ENCODE assay signal across 8 cellular contexts in the genomic region with DNA sequence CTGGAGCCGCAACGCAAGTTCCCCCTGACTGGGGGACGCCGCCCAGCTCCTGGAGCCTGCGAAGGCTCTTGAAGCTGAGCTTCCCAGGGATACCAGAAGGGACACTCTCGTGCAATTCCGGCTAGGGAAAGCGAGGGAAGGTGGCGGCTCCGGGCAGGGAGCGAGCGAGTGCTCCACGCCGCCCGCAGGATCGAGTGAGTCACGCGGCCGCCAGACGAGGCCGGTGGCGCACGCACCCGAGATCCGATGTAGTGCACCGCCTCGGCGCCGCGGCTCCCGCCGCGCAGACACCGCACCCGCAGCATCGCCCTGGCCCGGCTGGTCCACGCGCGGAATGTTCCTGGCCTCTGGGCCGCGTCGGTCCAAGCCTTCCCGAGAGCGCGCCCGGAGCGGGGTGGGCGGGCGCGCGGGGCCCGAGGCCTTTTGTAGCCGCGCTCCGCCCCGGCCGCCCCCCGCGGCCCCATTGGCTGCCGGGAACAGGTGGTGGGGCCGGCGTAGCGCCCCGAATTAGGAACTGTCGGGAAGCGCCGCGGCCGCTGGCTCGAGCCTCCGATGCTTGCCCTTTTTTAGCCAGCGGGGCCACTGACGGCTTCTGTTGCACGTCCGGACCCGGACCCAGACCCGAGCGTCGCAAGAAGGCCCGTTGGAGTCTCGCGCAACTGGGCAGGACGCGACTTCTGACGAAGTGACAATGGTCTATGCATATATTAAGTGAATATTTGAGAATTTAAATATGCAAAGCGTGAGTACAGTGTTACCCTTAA. TPM values are rescaled to one million over a fixed set of nuclear protein-coding genes. Genes with fewer than 3 reads are reported as not detected.
A peak's percentile ranks its signal among the peaks of the same experiment; 100 is the strongest.
DNase-seq lines count a peak whose midpoint lies in the region; ATAC-seq and TF ChIP-seq lines count a peak whose summit lies in the region.

A gene with protein sequence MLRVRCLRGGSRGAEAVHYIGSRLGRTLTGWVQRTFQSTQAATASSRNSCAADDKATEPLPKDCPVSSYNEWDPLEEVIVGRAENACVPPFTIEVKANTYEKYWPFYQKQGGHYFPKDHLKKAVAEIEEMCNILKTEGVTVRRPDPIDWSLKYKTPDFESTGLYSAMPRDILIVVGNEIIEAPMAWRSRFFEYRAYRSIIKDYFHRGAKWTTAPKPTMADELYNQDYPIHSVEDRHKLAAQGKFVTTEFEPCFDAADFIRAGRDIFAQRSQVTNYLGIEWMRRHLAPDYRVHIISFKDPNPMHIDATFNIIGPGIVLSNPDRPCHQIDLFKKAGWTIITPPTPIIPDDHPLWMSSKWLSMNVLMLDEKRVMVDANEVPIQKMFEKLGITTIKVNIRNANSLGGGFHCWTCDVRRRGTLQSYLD (minus strand): TSS at position 396 of the 764 bp plus-strand sequence. CDS start 91 bp downstream, at position 305.

- H3K4me3 ChIP-seq in mammary epithelial cell (replicated peaks in 1 of 3; ENCODE audit: insufficient read depth in 1 of 3, low read depth in 2 of 3, low read length in 3 of 3) (peak within 1 kb of the TSS; percentile 33 to 48 (median 41)), skeletal muscle satellite cell (ENCODE audit: low read length) (peak within 1 kb of the TSS; percentile 69)

- no peaks in the 10 kb centered on the region for H3K36me3 ChIP-seq in mammary epithelial cell (ENCODE audit: insufficient read depth, low read length)
- no peaks in the 10 kb centered on the region for H3K36me3 ChIP-seq in skeletal muscle satellite cell (ENCODE audit: insufficient read depth, low read length)

- H3K36me3 Mint-ChIP-seq in IgD-negative memory B cell = peaks cover 2% of the 10 kb centered on the region

- no TSS peak for BruUV-seq in mammary epithelial cell (replicated peaks; lab: Mats Ljungman, UMichigan)

- no peaks in the 10 kb centered on the region for H3K27me3 Mint-ChIP-seq in IgD-negative memory B cell

- H3K4me1 ChIP-seq in mammary epithelial cell (ENCODE audit: insufficient read depth, low read length) (peaks cover 15% of the 10 kb centered on the region), skeletal muscle satellite cell (ENCODE audit: control insufficient read depth, insufficient read depth, low read length) (peaks cover 12% of the 10 kb centered on the region)

- peak within 1 kb of the TSS; percentile 88 to 97 (median 92) for H3K4me3 Mint-ChIP-seq in IgD-negative memory B cell

- peak; percentile 81 for ATAC-seq in GM21619 (IDR thresholded peaks at IDR 0.05; ENCODE audit: unreplicated experiment)

- CTCF ChIA-PET in mammary epithelial cell (lab: Charles Lee; ENCODE audit: low non-redundant PET) = no interaction called here

- no peak within 1 kb of the TSS for H3K27ac ChIP-seq in mammary epithelial cell (ENCODE audit: insufficient read depth, low read depth, low read length)

- in situ Hi-C loops in mammary epithelial cell (cut with MboI; ENCODE audit: low sequenced_read_pairs in 2 of 2) = no loop called here

- H3K9me3 ChIP-seq in mammary epithelial cell (replicated peaks; ENCODE audit: insufficient read depth, low read length) (no peaks in the 10 kb centered on the region), skeletal muscle satellite cell (replicated peaks; ENCODE audit: low read length) (no peaks in the 10 kb centered on the region)

- H3K79me2 ChIP-seq in mammary epithelial cell (ENCODE audit: insufficient read depth, low read length) = no peaks in the 10 kb centered on the region

- H2AFZ ChIP-seq in mammary epithelial cell (ENCODE audit: low read depth, low read length) = peak within 1 kb of the TSS; percentile 86

- DNase-seq in GM10266 (ENCODE audit: extremely low spot score) (peak; percentile 93), T-helper 2 cell (peak in 3 of 5 experiments; percentile 19 to 48 (median 27)), mammary epithelial cell (peak; percentile 75), iPS-NIHi11 (ENCODE audit: low spot score) (peak; percentile 84), cortex of kidney (lab: John Stamatoyannopoulos, UW) (no peak)

- H3K9ac ChIP-seq in mammary epithelial cell (ENCODE audit: insufficient read depth, low read length) = no peak within 1 kb of the TSS
- peak within 1 kb of the TSS; percentile 21 for H3K9ac ChIP-seq in skeletal muscle satellite cell (ENCODE audit: low read depth, low read length)

- H3K4me2 ChIP-seq in mammary epithelial cell (ENCODE audit: insufficient read depth, low read depth, low read length) = peak within 1 kb of the TSS; percentile 92
- H3K4me2 ChIP-seq in skeletal muscle satellite cell (ENCODE audit: low read length) = peak within 1 kb of the TSS; percentile 90

- no peaks in the 10 kb centered on the region for H4K20me1 ChIP-seq in mammary epithelial cell (ENCODE audit: insufficient read depth, low read length)

- intact Hi-C loops in mammary epithelial cell (cut with micrococcal nuclease) = no loop called here

- no peak for TF ChIP-seq CTCF in GM10266 (IDR thresholded peaks at IDR 0.05; ENCODE audit: control insufficient read depth, insufficient read depth, low read depth, missing control alignments)
- peak; percentile 47 to 62 for TF ChIP-seq CTCF in mammary epithelial cell (conservative IDR thresholded peaks at IDR 0.05 in 1 of 2, IDR thresholded peaks at IDR 0.05 in 1 of 2; ENCODE audit: extremely low read depth in 1 of 2, insufficient read depth in 1 of 2, low read depth in 1 of 2, low read length in 2 of 2)

- peak within 1 kb of the TSS; percentile 66 to 95 (median 90) for H3K27ac Mint-ChIP-seq in IgD-negative memory B cell

- H3K4me1 Mint-ChIP-seq in IgD-negative memory B cell = peaks cover 15 to 26% (median 21%) of the 10 kb centered on the region in 3 donors

- H3K27me3 ChIP-seq in mammary epithelial cell (ENCODE audit: insufficient read depth, low read length) = peaks cover 20% of the 10 kb centered on the region
- H3K27me3 ChIP-seq in skeletal muscle satellite cell (ENCODE audit: control insufficient read depth, insufficient read depth, low read length) = peaks cover 76% of the 10 kb centered on the region

- dilution Hi-C loops in mammary epithelial cell (cut with HindIII; ENCODE audit: low sequenced_read_pairs) = loop anchor here (10.0 kb wide), 1 partner anchor 174 kb away; no protein-coding TSS in a partner anchor

- 6% methylated on average over 19 of the region's 87 CpGs for WGBS in mammary epithelial cell (ENCODE audit: low coverage, missing lambda C conversion rate)

- H3K9me3 Mint-ChIP-seq in IgD-negative memory B cell = no peaks in the 10 kb centered on the region

RNA-seq across cellular contexts. Expression of the gene that starts here (rescaled TPM):
- 17.8 TPM for polyA plus RNA-seq in IgD-negative memory B cell
- total RNA-seq in mammary epithelial cell = 1 to 10 TPM; 1.4 to 4.5 TPM
- polyA plus RNA-seq in mammary epithelial cell = 0.44 TPM
- not detected for polyA minus RNA-seq in mammary epithelial cell
- total RNA-seq in skeletal muscle satellite cell (2012; rRNA removed) = 0.25 and 1.3 TPM in 2 replicates

Comparison
In these comparisons a context has a peak if more than half of its experiments do, and no peak if none do; other contexts are left out.
1. RNA of the gene that starts here (polyA plus RNA-seq): 17.8 TPM in IgD-negative memory B cell (single experiment); 0.44 TPM in mammary epithelial cell (single experiment); every median in the first group is over 10 times any median in the second.